In the genomic region with DNA sequence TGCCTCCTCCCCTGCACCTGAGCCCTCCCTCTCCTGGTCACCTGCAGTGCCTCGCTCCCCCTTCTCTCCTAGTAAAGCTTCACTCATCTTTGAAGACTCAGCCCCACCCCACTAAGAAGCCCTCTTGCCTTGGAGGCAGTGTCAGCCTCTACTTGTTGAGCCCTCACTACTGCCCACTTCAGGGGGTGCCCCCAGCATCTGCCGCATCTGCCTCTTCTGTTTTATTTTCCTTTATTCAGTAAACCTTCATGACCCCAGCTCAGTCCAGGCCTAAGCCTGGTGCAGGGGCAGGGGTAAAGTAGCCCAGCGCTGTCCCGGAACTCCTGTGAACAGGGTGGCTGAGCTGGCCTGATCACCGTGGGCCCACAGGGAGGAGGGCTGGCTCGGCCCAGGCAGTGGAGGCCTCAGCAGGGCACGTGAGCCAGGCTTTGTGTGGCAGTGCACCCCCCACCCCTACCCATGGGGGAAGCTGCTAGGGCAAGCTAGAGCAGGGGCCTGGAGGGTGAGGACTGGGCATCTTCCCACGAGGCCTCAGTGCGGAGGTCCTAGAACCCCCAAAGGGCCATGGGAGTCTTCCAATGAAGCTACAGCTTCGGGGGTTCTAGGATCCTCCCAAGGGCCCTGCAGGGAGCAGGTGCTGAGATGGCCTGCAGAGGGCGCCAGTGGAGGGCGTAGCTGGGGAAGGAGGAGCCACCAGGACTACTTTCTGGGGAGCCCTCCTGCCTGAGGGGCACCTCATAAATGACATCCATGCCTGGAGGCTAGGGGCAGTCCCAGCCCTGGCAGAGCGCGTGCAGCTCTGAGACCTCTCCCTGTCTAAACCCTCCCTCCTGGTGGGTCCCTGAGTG, we compare ENCODE assay signal across 8 cellular contexts. TPM values are rescaled to one million over a fixed set of nuclear protein-coding genes. Genes with fewer than 3 reads are reported as not detected.
DNase-seq lines count a peak whose midpoint lies in the region; ATAC-seq and TF ChIP-seq lines count a peak whose summit lies in the region.

No MANE protein-coding gene starts in this region.

- H3K4me3 ChIP-seq in AG04450 (ENCODE audit: low read depth, low read length) = no peak overlapping the region
- no peak overlapping the region for H3K4me3 ChIP-seq in HFF-Myc (replicated peaks; ENCODE audit: low read depth, low read length)
- no peak overlapping the region for H3K4me3 ChIP-seq in fibroblast of pulmonary artery (replicated peaks; ENCODE audit: low read depth, low read length)

- intact Hi-C loops in posterior vena cava (cut with DNase I) = loop anchor here in 1 of 2 donors (5.0 kb wide), 1 partner anchor 978 kb away; the partner anchor contains the start of gene TMEM266

- TF ChIP-seq CTCF in AG04450 (IDR thresholded peaks at IDR 0.05; ENCODE audit: low read depth, low read length) = peak; percentile 57
- TF ChIP-seq CTCF in HFF-Myc (IDR thresholded peaks at IDR 0.05; ENCODE audit: low read depth, low read length, missing control alignments) = peak; percentile 88
- TF ChIP-seq CTCF in fibroblast of pulmonary artery (IDR thresholded peaks at IDR 0.05; ENCODE audit: low read length, missing control alignments) = peak; percentile 68

- CTCF ChIA-PET in AG04450 (lab: Charles Lee) = interaction anchor here (0.6 to 1.8 kb wide), 10 partner anchors 11 to 598 kb away, joined by 3 to 9 read pairs (median 4); no protein-coding TSS in a partner anchor

- H3K27ac ChIP-seq in AG04450 (ENCODE audit: low read depth, low read length) = no peak overlapping the region

- no peak for DNase-seq in AG04450 (ENCODE audit: low read depth, low spot score)
- no peak for DNase-seq in HFF-Myc (ENCODE audit: extremely low read depth, low read depth)
- DNase-seq in activated CD8-positive, alpha-beta memory T cell treated with anti-CD3 and anti-CD28 coated beads for 24 hours = peak; percentile 79
- DNase-seq in fibroblast of pulmonary artery (ENCODE audit: low read depth) = peak; percentile 29
- peak; percentile 81 for DNase-seq in posterior vena cava (ENCODE audit: low spot score)
- DNase-seq in NCI-H187 (lab: John Stamatoyannopoulos, UW) = no peak

- POLR2A ChIA-PET in AG04450 (lab: Yijun Ruan, JAX) = interaction anchor here (0.9 kb wide), 1 partner anchor 36 kb away, joined by 3 read pairs; the partner anchor contains the start of gene TSPAN3

- ATAC-seq in HG02571 (IDR thresholded peaks at IDR 0.05; ENCODE audit: unreplicated experiment) = no peak
- ATAC-seq in GM21447 (IDR thresholded peaks at IDR 0.05; ENCODE audit: unreplicated experiment) = no peak

- no peaks in the 10 kb centered on the region for H3K27me3 ChIP-seq in AG04450 (ENCODE audit: control insufficient read depth, insufficient read depth, low read length)

- peaks cover 4% of the 10 kb centered on the region; the same call in 1 of the 2 replicates for H3K9me3 ChIP-seq in AG04450 (ENCODE audit: control insufficient read depth, insufficient read depth, low read length)

RNA-seq across cellular contexts. Expression of gene TSPAN3, which starts 36.1 kb away (rescaled TPM):
- polyA plus RNA-seq in AG04450 (2011; rRNA removed) = 359 and 410 TPM in 2 replicates
- 217 and 229 TPM in 2 replicates for polyA minus RNA-seq in AG04450 (2011; rRNA and poly(A)+ RNA removed)
- total RNA-seq in posterior vena cava = 100 to 1,000 TPM; 111 to 128 TPM

RNA-seq across cellular contexts. Expression of gene PSTPIP1, which starts 39.9 kb away (rescaled TPM):
- 0.21 and 0.30 TPM in 2 replicates for polyA plus RNA-seq in AG04450 (2011; rRNA removed)
- polyA minus RNA-seq in AG04450 (2011; rRNA and poly(A)+ RNA removed) = 0.41 TPM in 1 of 2 replicates, not detected in the other
- total RNA-seq in posterior vena cava = 10 to 100 TPM; 12.9 to 18.1 TPM

Comparison
In these comparisons a context has a peak if more than half of its experiments do, and no peak if none do; other contexts are left out.
1. DNase-seq: peak in activated CD8-positive, alpha-beta memory T cell treated with anti-CD3 and anti-CD28 coated beads for 24 hours (single experiment), fibroblast of pulmonary artery (single experiment) and posterior vena cava (single experiment); none in AG04450 (single experiment), HFF-Myc (single experiment) and NCI-H187 (0 of 2).
2. Peak in every context shown above with its lines, with median percentiles within 50 percentile points of each other: CTCF ChIP-seq.